Comparison of ENCODE assay signal across 8 cellular contexts in genomic region chr4:40576651-40577480, GRCh38. TPM values are rescaled to one million over a fixed set of nuclear protein-coding genes. Genes with fewer than 3 reads are reported as not detected.
DNase-seq lines count a peak whose midpoint lies in the region; ATAC-seq lines count a peak whose summit lies in the region.

No MANE protein-coding gene starts in this region.

- peak overlapping the region in 1 of 2 donors; percentile 16 for H3K27ac ChIP-seq in aorta (ENCODE audit: low read depth in 1 of 2, low read length in 2 of 2)

- H3K27ac Mint-ChIP-seq in T-helper 1 cell treated with Interleukin-12 subunit alpha and Interleukin-12 subunit beta and Interleukin-4 antibody, amounts not matched to agents 30 μg/mL and 1 μg/mL, for 36 hours = peak overlapping the region; percentile 47

- H3K4me3 ChIP-seq in endocrine pancreas (ENCODE audit: control insufficient read depth, insufficient read depth, low read length) = peak overlapping the region; percentile 76
- no peak overlapping the region for H3K4me3 ChIP-seq in aorta (ENCODE audit: low read length in 2 of 2)

- H3K4me1 Mint-ChIP-seq in T-helper 1 cell treated with Interleukin-12 subunit alpha and Interleukin-12 subunit beta and Interleukin-4 antibody, amounts not matched to agents 30 μg/mL and 1 μg/mL, for 36 hours (ENCODE audit: low read depth) = peaks cover 29% of the 10 kb centered on the region

- H3K9me3 ChIP-seq in endocrine pancreas (ENCODE audit: control insufficient read depth, low read length) (no peaks in the 10 kb centered on the region), aorta (ENCODE audit: control insufficient read depth, low read length) (no peaks in the 10 kb centered on the region)

- H3K9ac ChIP-seq in endocrine pancreas (ENCODE audit: control insufficient read depth, insufficient read depth, low read length) = peak overlapping the region; percentile 7

- H3K4me1 ChIP-seq in endocrine pancreas (ENCODE audit: control insufficient read depth, insufficient read depth, low read length) (peaks cover 8% of the 10 kb centered on the region), aorta (ENCODE audit: control insufficient read depth in 1 of 2, insufficient read depth in 2 of 2, low read length in 2 of 2) (no peaks in the 10 kb centered on the region)

- ATAC-seq in GM21515 (IDR thresholded peaks at IDR 0.05; ENCODE audit: unreplicated experiment) (peak; percentile 61), aorta (ENCODE audit: low FRiP score) (peak; percentile 90)

- no peaks in the 10 kb centered on the region for H3K27me3 Mint-ChIP-seq in T-helper 1 cell treated with Interleukin-12 subunit alpha and Interleukin-12 subunit beta and Interleukin-4 antibody, amounts not matched to agents 30 μg/mL and 1 μg/mL, for 36 hours (ENCODE audit: low read depth)

- DNase-seq in T-helper 1 cell (no peak), HPDE6-E6E7 (ENCODE audit: extremely low spot score) (peak; percentile 94), RPMI8226 (peak; percentile 80), midbrain (lab: John Stamatoyannopoulos, UW) (peak; percentile 60), aorta (peak; percentile 87 to 91)

- H3K9me3 Mint-ChIP-seq in T-helper 1 cell treated with Interleukin-12 subunit alpha and Interleukin-12 subunit beta and Interleukin-4 antibody, amounts not matched to agents 30 μg/mL and 1 μg/mL, for 36 hours = no peaks in the 10 kb centered on the region

- H3K36me3 Mint-ChIP-seq in T-helper 1 cell treated with Interleukin-12 subunit alpha and Interleukin-12 subunit beta and Interleukin-4 antibody, amounts not matched to agents 30 μg/mL and 1 μg/mL, for 36 hours (ENCODE audit: low read depth) = peaks cover 1% of the 10 kb centered on the region

- H3K27me3 ChIP-seq in endocrine pancreas (ENCODE audit: control insufficient read depth, insufficient read depth, low read length) (no peaks in the 10 kb centered on the region), aorta (ENCODE audit: control insufficient read depth in 1 of 2, insufficient read depth in 2 of 2, low read length in 1 of 2) (no peaks in the 10 kb centered on the region)

- intact Hi-C loops in aorta (cut with DNase I) = no loop called here

- H3K36me3 ChIP-seq in endocrine pancreas (ENCODE audit: control insufficient read depth, insufficient read depth, low read length) = no peaks in the 10 kb centered on the region
- H3K36me3 ChIP-seq in aorta (ENCODE audit: control insufficient read depth in 1 of 2, insufficient read depth in 2 of 2, low read length in 1 of 2) = no peaks in the 10 kb centered on the region

- WGBS in aorta, 2 donors = 22 to 27% methylated on average over 7 of the region's 7 CpGs

- H3K4me3 Mint-ChIP-seq in T-helper 1 cell treated with Interleukin-12 subunit alpha and Interleukin-12 subunit beta and Interleukin-4 antibody, amounts not matched to agents 30 μg/mL and 1 μg/mL, for 36 hours = peak overlapping the region; percentile 47

RNA-seq across cellular contexts. Expression of gene RBM47, which starts 52.8 kb away (rescaled TPM):
- 10 to 100 TPM; 20.7 to 33.5 TPM for total RNA-seq in aorta
- polyA plus RNA-seq in aorta = 10 to 100 TPM in 1 of 2 donors, 1 to 10 TPM in 1; 1.8 to 25.4 TPM

Comparison
In these comparisons a context has a peak if more than half of its experiments do, and no peak if none do; other contexts are left out.
1. DNase-seq: peak in HPDE6-E6E7 (single experiment), RPMI8226 (single experiment), midbrain (single experiment) and aorta (2 of 2); none in T-helper 1 cell (0 of 5).